ENCODE assay signal across 9 cellular contexts in genomic region chr17:72119963-72120877, GRCh38. TPM values are rescaled to one million over a fixed set of nuclear protein-coding genes. Genes with fewer than 3 reads are reported as not detected.
DNase-seq lines count a peak whose midpoint lies in the region; ATAC-seq and TF ChIP-seq lines count a peak whose summit lies in the region.
"Had no signal": no experiment of that assay in that cellular context is flagged by ENCODE, and none has a peak within 500 bp of the region (broad histone marks: within the 10 kb centered on the region; RNA-seq: fewer than 3 reads in every experiment).

No MANE protein-coding gene starts in this region.

- peaks cover 20% of the 10 kb centered on the region for H3K4me1 Mint-ChIP-seq in activated T-cell treated with anti-CD3 and anti-CD28 coated beads, Interleukin-2, amount 50 U/mL, for 24 hours (ENCODE audit: low read depth)
- peaks cover 15% of the 10 kb centered on the region for H3K4me1 Mint-ChIP-seq in activated naive CD8-positive, alpha-beta T cell treated with anti-CD3 and anti-CD28 coated beads, Interleukin-2, amount 50 U/mL, for 24 hours
- H3K4me1 Mint-ChIP-seq in T-cell, result peaks cover 16 to 30% (median 18%) of the 10 kb centered on the region in 3 donors

- 3% methylated on average over 64 to 65 of the region's 65 CpGs for WGBS in lung, 2 donors

- H3K4me3 ChIP-seq in coronary artery (peak overlapping the region; percentile 75), lung (no peak overlapping the region)

- H3K4me3 Mint-ChIP-seq in activated T-cell treated with anti-CD3 and anti-CD28 coated beads, Interleukin-2, amount 50 U/mL, for 24 hours, result no peak overlapping the region
- no peak overlapping the region for H3K4me3 Mint-ChIP-seq in activated naive CD8-positive, alpha-beta T cell treated with anti-CD3 and anti-CD28 coated beads, Interleukin-2, amount 50 U/mL, for 24 hours
- no peak overlapping the region for H3K4me3 Mint-ChIP-seq in T-cell

- TF ChIP-seq CTCF in coronary artery (IDR thresholded peaks at IDR 0.05) (no peak), lung (IDR thresholded peaks at IDR 0.05; ENCODE audit: control extremely low read depth, extremely low read depth) (no peak)

- no peak for ATAC-seq in lung (ENCODE audit: insufficient read depth, low FRiP score)
- ATAC-seq in activated naive CD8-positive, alpha-beta T cell treated with anti-CD3 and anti-CD28 coated beads, Interleukin-2, amount 50 U/mL, for 24 hours, result no peak
- no peak for ATAC-seq in T-cell (replicated peaks in 1 of 4)
- ATAC-seq: activated naive CD4-positive, alpha-beta T cell treated with anti-CD3 and anti-CD28 coated beads, Interleukin-2, amount 50 U/mL, for 72 hours had no signal

- POLR2A ChIA-PET in T-cell (lab: Charles Lee), result no interaction called here

- H3K27me3 ChIP-seq in lung (ENCODE audit: control insufficient read depth, insufficient read depth), result peaks cover 13% of the 10 kb centered on the region

- peaks cover 0 to 27% of the 10 kb centered on the region in 2 donors for H3K4me1 ChIP-seq in lung (ENCODE audit: control insufficient read depth in 2 of 2, insufficient read depth in 2 of 2, low read length in 2 of 2)

- CTCF ChIA-PET in T-cell (lab: Charles Lee), result interaction anchor here in 1 of 2 donors (0.7 kb wide), 1 partner anchor 1352 kb away, joined by 11 read pairs; no protein-coding TSS in a partner anchor

- H3K27ac ChIP-seq in coronary artery (peak overlapping the region; percentile 18 to 88), lung (ENCODE audit: low read depth in 1 of 2, low read length in 1 of 2) (peak overlapping the region; percentile 43 to 54)

- H3K9me3 ChIP-seq in lung (ENCODE audit: control insufficient read depth in 2 of 2, insufficient read depth in 1 of 2, low read length in 1 of 2), result peaks cover 0 to 3% of the 10 kb centered on the region in 2 donors

- H3K27ac Mint-ChIP-seq in activated T-cell treated with anti-CD3 and anti-CD28 coated beads, Interleukin-2, amount 50 U/mL, for 24 hours, result peak overlapping the region; percentile 33
- H3K27ac Mint-ChIP-seq in activated naive CD8-positive, alpha-beta T cell treated with anti-CD3 and anti-CD28 coated beads, Interleukin-2, amount 50 U/mL, for 24 hours, result no peak overlapping the region
- no peak overlapping the region for H3K27ac Mint-ChIP-seq in T-cell

- H3K36me3 Mint-ChIP-seq in activated T-cell treated with anti-CD3 and anti-CD28 coated beads, Interleukin-2, amount 50 U/mL, for 24 hours (ENCODE audit: low read depth), result no peaks in the 10 kb centered on the region
- H3K36me3 Mint-ChIP-seq in activated naive CD8-positive, alpha-beta T cell treated with anti-CD3 and anti-CD28 coated beads, Interleukin-2, amount 50 U/mL, for 24 hours (ENCODE audit: low read depth), result peaks cover 8% of the 10 kb centered on the region
- H3K36me3 Mint-ChIP-seq in T-cell, result no peaks in the 10 kb centered on the region

- no peaks in the 10 kb centered on the region for H3K36me3 ChIP-seq in lung (ENCODE audit: control insufficient read depth in 2 of 2, insufficient read depth in 2 of 2, low read length in 2 of 2)

- H3K9me3 Mint-ChIP-seq in activated T-cell treated with anti-CD3 and anti-CD28 coated beads, Interleukin-2, amount 50 U/mL, for 24 hours, result no peaks in the 10 kb centered on the region
- peaks cover 6% of the 10 kb centered on the region for H3K9me3 Mint-ChIP-seq in activated naive CD8-positive, alpha-beta T cell treated with anti-CD3 and anti-CD28 coated beads, Interleukin-2, amount 50 U/mL, for 24 hours
- peaks cover 0 to 6% (median 0%) of the 10 kb centered on the region in 3 donors for H3K9me3 Mint-ChIP-seq in T-cell

- no peak for DNase-seq in activated T-cell treated with anti-CD3 and anti-CD28 coated beads, Interleukin-2, amount 50 U/mL, for 24 hours
- DNase-seq in activated T-cell treated with anti-CD3 and anti-CD28 coated beads for 4 hours (no peak), NCI-H524 treated with DMSO at 0.1 percent for 48 hours (lab: John Stamatoyannopoulos, UW) (peak; percentile 54), coronary artery (ENCODE audit: low spot score) (no peak), lung (ENCODE audit: low spot score) (peak; percentile 48), T-cell (no peak)
- DNase-seq in activated effector memory CD4-positive, alpha-beta T cell treated with Interleukin-2 at 50 U/mL for 16 hours, result no peak
- no peak for DNase-seq in activated naive CD8-positive, alpha-beta T cell treated with anti-CD3 and anti-CD28 coated beads, Interleukin-2, amount 50 U/mL, for 24 hours

- H3K27me3 Mint-ChIP-seq in activated T-cell treated with anti-CD3 and anti-CD28 coated beads, Interleukin-2, amount 50 U/mL, for 24 hours, result peaks cover 87% of the 10 kb centered on the region
- H3K27me3 Mint-ChIP-seq in activated naive CD8-positive, alpha-beta T cell treated with anti-CD3 and anti-CD28 coated beads, Interleukin-2, amount 50 U/mL, for 24 hours, result peaks cover 76% of the 10 kb centered on the region
- H3K27me3 Mint-ChIP-seq in T-cell, result peaks cover 61 to 70% of the 10 kb centered on the region in 2 donors

RNA-seq across cellular contexts. Expression of gene SOX9, which starts 0.6 kb away (rescaled TPM):
- total RNA-seq in lung (10 to 100 TPM in 1 of 2 donors, 1 to 10 TPM in 1; 4.4 to 19.2 TPM), T-cell (under 1 TPM in 3 of 5 donors, not detected in 2; 0.13 to 0.35 (median 0.23) TPM)
- 1 to 10 TPM; 2.3 to 3.1 TPM for polyA plus RNA-seq in lung
- total RNA-seq: activated naive CD4-positive, alpha-beta T cell treated with anti-CD3 and anti-CD28 coated beads, Interleukin-2, amount 50 U/mL, for 72 hours had no signal

Comparison
In these comparisons a context has a peak if more than half of its experiments do, and no peak if none do; other contexts are left out.
1. DNase-seq: peak in NCI-H524 treated with DMSO at 0.1 percent for 48 hours (single experiment) and lung (single experiment); none in activated T-cell treated with anti-CD3 and anti-CD28 coated beads, Interleukin-2, amount 50 U/mL, for 24 hours (single experiment), activated T-cell treated with anti-CD3 and anti-CD28 coated beads for 4 hours (single experiment), coronary artery (single experiment), activated effector memory CD4-positive, alpha-beta T cell treated with Interleukin-2 at 50 U/mL for 16 hours (single experiment), activated naive CD8-positive, alpha-beta T cell treated with anti-CD3 and anti-CD28 coated beads, Interleukin-2, amount 50 U/mL, for 24 hours (single experiment) and T-cell (0 of 34).